ENCODE assay signal across 1 cellular context in the genomic region with DNA sequence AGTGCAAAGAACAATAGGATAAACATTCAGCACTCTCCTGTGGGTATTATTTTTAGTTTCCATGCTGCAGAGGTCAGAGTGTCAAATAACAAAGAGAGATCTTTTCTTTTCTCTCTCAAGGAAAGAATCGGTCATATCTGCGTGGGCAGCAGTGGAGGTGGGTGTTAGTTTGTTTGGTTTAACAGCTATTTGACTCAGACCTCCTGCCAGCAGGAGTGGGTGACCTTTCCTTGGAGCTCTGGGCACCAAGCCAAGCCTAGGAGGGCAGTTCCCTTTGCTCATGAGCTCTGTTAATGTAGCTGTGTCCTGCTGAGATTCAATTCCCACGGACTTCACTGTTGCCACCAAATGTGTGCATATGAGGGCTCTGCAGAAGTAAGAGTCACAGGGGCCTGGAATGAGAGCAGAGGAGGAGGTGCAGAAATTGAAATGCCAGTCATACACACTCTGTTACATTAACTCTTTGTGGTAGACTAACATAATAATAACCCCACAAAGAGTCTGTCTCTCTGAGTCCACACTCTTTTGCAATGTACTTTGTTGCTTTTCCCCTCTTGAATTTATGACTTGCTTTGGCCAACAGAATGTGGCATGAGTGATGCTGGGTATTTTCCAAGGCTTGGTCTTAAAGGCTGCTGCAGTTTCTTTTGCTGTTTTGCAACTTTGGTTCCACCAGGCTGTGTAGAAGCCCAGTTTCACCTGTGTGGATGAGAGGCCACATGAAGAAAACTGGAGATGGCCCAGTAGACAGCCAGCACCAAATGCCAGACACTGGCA.
TF ChIP-seq lines count a peak whose summit lies in the region.

No MANE protein-coding gene starts in this region.

TF ChIP-seq in SK-N-SH, 30 proteins besides CTCF, POLR2A, EP300 and RAD21 (continued from another document):
- TF ChIP-seq, protein P1, sequence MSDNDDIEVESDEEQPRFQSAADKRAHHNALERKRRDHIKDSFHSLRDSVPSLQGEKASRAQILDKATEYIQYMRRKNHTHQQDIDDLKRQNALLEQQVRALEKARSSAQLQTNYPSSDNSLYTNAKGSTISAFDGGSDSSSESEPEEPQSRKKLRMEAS (IDR thresholded peaks at IDR 0.05; ENCODE audit: low read depth) = no peak
- no peak for TF ChIP-seq YY1 (IDR thresholded peaks at IDR 0.05; ENCODE audit: low read depth)
